In genomic region chr3:190309414-190309813, GRCh38 we compare ENCODE assay signal across 18 cellular contexts. TPM values are rescaled to one million over a fixed set of nuclear protein-coding genes. Genes with fewer than 3 reads are reported as not detected.
A peak's percentile ranks its signal among the peaks of the same experiment; 100 is the strongest.
DNase-seq lines count a peak whose midpoint lies in the region; ATAC-seq and TF ChIP-seq lines count a peak whose summit lies in the region.
"Had no signal": no experiment of that assay in that cellular context is flagged by ENCODE, and none has a peak within 500 bp of the region (broad histone marks: within the 10 kb centered on the region; RNA-seq: fewer than 3 reads in every experiment).

No MANE protein-coding gene starts in this region.

- H3K27ac ChIP-seq in epithelial cell of prostate = peak overlapping the region; percentile 95
- peak overlapping the region; percentile 73 to 90 for H3K27ac ChIP-seq in liver (ENCODE audit: low read depth in 1 of 2, low read length in 2 of 2)
- H3K27ac ChIP-seq: 22Rv1, BLaER1 had no signal

- TF ChIP-seq CTCF in Calu3 (IDR thresholded peaks at IDR 0.05; ENCODE audit: unreplicated experiment) (no peak), liver (IDR thresholded peaks at IDR 0.05; ENCODE audit: low read depth, low read length, missing input control) (no peak)

- no peak for TF ChIP-seq RAD21 in liver (IDR thresholded peaks at IDR 0.05)

- H3K4me3 ChIP-seq in liver (ENCODE audit: low read depth in 1 of 3, low read length in 3 of 3) = no peak overlapping the region
- H3K4me3 ChIP-seq: BLaER1 had no signal

- no peak overlapping the region for H3K9ac ChIP-seq in liver (ENCODE audit: low read depth in 1 of 2, low read length in 2 of 2)
- H3K9ac ChIP-seq: BLaER1 had no signal

- H3K4me1 Mint-ChIP-seq in Calu3 (ENCODE audit: low read depth, unreplicated experiment) = peaks cover 68% of the 10 kb centered on the region
- H3K4me1 Mint-ChIP-seq: CD14-positive monocyte; CD8-positive, alpha-beta memory T cell had no signal

- no peaks in the 10 kb centered on the region for H3K27me3 Mint-ChIP-seq in Calu3 (ENCODE audit: unreplicated experiment)
- H3K27me3 Mint-ChIP-seq: CD4-positive, CD25-positive, alpha-beta regulatory T cell had no signal

- DNase-seq in Calu3 (no peak), epithelial cell of prostate (ENCODE audit: low read depth, low spot score) (no peak), NCI-H526 treated with DMSO at 0.1 percent for 48 hours (lab: John Stamatoyannopoulos, UW) (no peak), ureter (ENCODE audit: low spot score) (no peak)
- DNase-seq: ACHN; BE2C; C1 segment of cervical spinal cord; CD4-positive, alpha-beta memory T cell; CD4-positive, CD25-positive, alpha-beta regulatory T cell; CD8-positive, alpha-beta memory T cell; COR-L47; DMS79 treated with DMSO at 0.1 percent for 48 hours; GF-D8 had no signal

- H3K4me3 Mint-ChIP-seq in Calu3 (ENCODE audit: low read depth, unreplicated experiment) = no peak overlapping the region
- H3K4me3 Mint-ChIP-seq: CD14-positive monocyte; CD4-positive, alpha-beta memory T cell; CD4-positive, CD25-positive, alpha-beta regulatory T cell; CD8-positive, alpha-beta memory T cell had no signal

- peak overlapping the region; percentile 71 for H3K27ac Mint-ChIP-seq in Calu3 (ENCODE audit: unreplicated experiment)
- H3K27ac Mint-ChIP-seq: CD14-positive monocyte; CD4-positive, alpha-beta memory T cell; CD4-positive, CD25-positive, alpha-beta regulatory T cell; CD8-positive, alpha-beta memory T cell had no signal

- H3K9me3 Mint-ChIP-seq in Calu3 (ENCODE audit: low read depth, unreplicated experiment) = no peaks in the 10 kb centered on the region
- H3K9me3 Mint-ChIP-seq: CD8-positive, alpha-beta memory T cell had no signal

- CTCF ChIA-PET in Calu3 (lab: Charles Lee) = interaction anchor here (1.4 kb wide), 1 partner anchor 9 kb away, joined by 4 read pairs; no protein-coding TSS in a partner anchor

- H3K4me1 ChIP-seq in liver (ENCODE audit: control insufficient read depth in 4 of 4, insufficient read depth in 4 of 4, low read length in 3 of 4) = peaks cover 14 to 73% (median 45%) of the 10 kb centered on the region in 4 donors
- H3K4me1 ChIP-seq: BE2C, BLaER1 had no signal

- 30% methylated on average over 3 of the region's 3 CpGs for WGBS in liver

- no peaks in the 10 kb centered on the region for H3K27me3 ChIP-seq in liver (ENCODE audit: control insufficient read depth in 4 of 4, insufficient read depth in 4 of 4, low read length in 3 of 4)
- H3K27me3 ChIP-seq: BE2C, BLaER1 had no signal

- no peak for ATAC-seq in HG03378 (IDR thresholded peaks at IDR 0.05; ENCODE audit: unreplicated experiment)

- no TSS peak for BruUV-seq in Calu3 (replicated peaks; lab: Mats Ljungman, UMichigan)

- intact Hi-C loops in Calu3 (cut with micrococcal nuclease; ENCODE audit: unreplicated experiment) = no loop called here

- peaks cover 0 to 16% (median 0%) of the 10 kb centered on the region in 4 donors for H3K36me3 ChIP-seq in liver (ENCODE audit: control insufficient read depth in 4 of 4, insufficient read depth in 3 of 4, low read depth in 1 of 4, low read length in 3 of 4)
- H3K36me3 ChIP-seq: BE2C, BLaER1 had no signal

- H3K9me3 ChIP-seq in liver (ENCODE audit: control insufficient read depth in 4 of 4, low read length in 3 of 4) = no peaks in the 10 kb centered on the region
- H3K9me3 ChIP-seq: BE2C, BLaER1 had no signal

- peaks cover 87% of the 10 kb centered on the region for H3K36me3 Mint-ChIP-seq in Calu3 (ENCODE audit: insufficient read depth, unreplicated experiment)
- H3K36me3 Mint-ChIP-seq: CD14-positive monocyte; CD4-positive, alpha-beta memory T cell; CD4-positive, CD25-positive, alpha-beta regulatory T cell; CD8-positive, alpha-beta memory T cell had no signal

TF ChIP-seq in liver, 16 proteins besides CTCF, POLR2A, EP300 and RAD21:
- TF ChIP-seq FOXA2 (IDR thresholded peaks at IDR 0.05) (no peak), SP1 (IDR thresholded peaks at IDR 0.05) (peak; percentile 13), HNF4G (IDR thresholded peaks at IDR 0.05) (no peak), ZBTB33 (IDR thresholded peaks at IDR 0.05) (no peak), JUND (IDR thresholded peaks at IDR 0.05) (peak in 1 of 2 donors; percentile 23), ATF3 (IDR thresholded peaks at IDR 0.05) (no peak), RXRA (IDR thresholded peaks at IDR 0.05) (peak; percentile 14 to 32), FOXA1 (IDR thresholded peaks at IDR 0.05) (no peak), HNF4A (conservative IDR thresholded peaks at IDR 0.05) (peak; percentile 74 to 83)

RNA-seq across cellular contexts. Expression of gene CLDN1, which starts 12.8 kb away (rescaled TPM):
- total RNA-seq in Calu3 (2022) (204 and 253 TPM in 2 replicates), liver (10 to 100 TPM; 85.2 to 92.0 TPM), ureter (64.2 TPM)
- polyA plus RNA-seq in liver = 10 to 100 TPM; 57.8 to 89.4 TPM
- total RNA-seq: CD4-positive, alpha-beta memory T cell had no signal
- polyA plus RNA-seq: CD14-positive monocyte; CD4-positive, alpha-beta memory T cell; CD8-positive, alpha-beta memory T cell had no signal
